ENCODE assay signal across 2 cellular contexts in the genomic region with DNA sequence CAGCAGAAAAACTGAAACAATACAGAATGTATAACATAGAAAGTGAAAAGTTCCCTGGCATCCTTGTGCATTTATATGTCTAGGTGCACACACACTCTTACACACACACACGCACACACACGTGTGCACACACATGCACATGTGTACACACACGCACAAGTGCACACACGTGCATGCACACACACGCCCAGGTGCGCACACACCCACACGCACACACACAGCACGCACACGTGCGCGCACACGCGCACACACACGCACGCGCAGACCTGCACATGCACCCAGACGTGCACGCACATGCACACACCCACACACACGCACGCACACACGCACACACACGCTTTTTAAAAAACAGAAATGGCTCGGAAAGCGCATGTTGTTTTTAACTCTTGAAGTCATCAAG.
TF ChIP-seq lines count a peak whose summit lies in the region.

No MANE protein-coding gene starts in this region.

TF ChIP-seq in GM12891, 5 proteins besides CTCF, POLR2A, EP300 and RAD21:
- TF ChIP-seq SPI1 (IDR thresholded peaks at IDR 0.05; ENCODE audit: low read depth, low read length) (no peak), TAF1 (IDR thresholded peaks at IDR 0.05; ENCODE audit: low read depth, low read length) (no peak), POU2F2 (IDR thresholded peaks at IDR 0.05; ENCODE audit: low read depth, low read length) (0 out of 2 replicates have a peak, but pooled peaks have one; percentile 12)

TF ChIP-seq in IMR-90, 13 proteins besides CTCF, POLR2A, EP300 and RAD21:
- no peak for TF ChIP-seq MAZ (IDR thresholded peaks at IDR 0.05; ENCODE audit: borderline replicate concordance, low read depth, low read length)
- TF ChIP-seq FOS (IDR thresholded peaks at IDR 0.05; ENCODE audit: low read depth, low read length): no peak
- TF ChIP-seq MAFK (IDR thresholded peaks at IDR 0.05; ENCODE audit: low read depth, low read length): no peak
- TF ChIP-seq MXI1 (IDR thresholded peaks at IDR 0.05; ENCODE audit: borderline replicate concordance, low read depth, low read length): no peak
- no peak for TF ChIP-seq RFX5 (IDR thresholded peaks at IDR 0.05; ENCODE audit: low read depth, low read length)
- TF ChIP-seq CEBPB (IDR thresholded peaks at IDR 0.05; ENCODE audit: low read depth, low read length): no peak
- no peak for TF ChIP-seq NFE2L2 (IDR thresholded peaks at IDR 0.05; ENCODE audit: low read depth, low read length)
